In genomic region chr14:56119221-56119967, GRCh38 we compare ENCODE assay signal across 8 cellular contexts. TPM values are rescaled to one million over a fixed set of nuclear protein-coding genes. Genes with fewer than 3 reads are reported as not detected.
DNase-seq lines count a peak whose midpoint lies in the region; ATAC-seq and TF ChIP-seq lines count a peak whose summit lies in the region.

No MANE protein-coding gene starts in this region.

- H3K4me1 Mint-ChIP-seq in stimulated activated naive B cell treated with anti-CD40 and anti-IgM and Interleukin-4, amounts not matched to agents 10 μg/mL and 1 μg/mL and 100 μg/mL, for 72 hours, result peaks cover 27 to 35% of the 10 kb centered on the region in 2 donors

- H3K4me1 ChIP-seq in ACC112 (ENCODE audit: control insufficient read depth, insufficient read depth, low read length, unreplicated experiment), result peaks cover 9% of the 10 kb centered on the region
- H3K4me1 ChIP-seq in right lobe of liver, result peaks cover 0 to 11% (median 2%) of the 10 kb centered on the region in 4 donors

- H3K27me3 Mint-ChIP-seq in stimulated activated naive B cell treated with anti-CD40 and anti-IgM and Interleukin-4, amounts not matched to agents 10 μg/mL and 1 μg/mL and 100 μg/mL, for 72 hours, result no peaks in the 10 kb centered on the region

- H3K9me3 ChIP-seq in MG63, result no peaks in the 10 kb centered on the region
- H3K9me3 ChIP-seq in right lobe of liver, result no peaks in the 10 kb centered on the region

- no peaks in the 10 kb centered on the region for H3K79me2 ChIP-seq in ACC112 (ENCODE audit: control insufficient read depth, insufficient read depth, low read length, unreplicated experiment)

- no peak for TF ChIP-seq POLR2A in right lobe of liver (IDR thresholded peaks at IDR 0.05)

- peak; percentile 36 for DNase-seq in MG63
- DNase-seq in activated CD4-positive, CD25-positive, alpha-beta regulatory T cell treated with anti-CD3 and anti-CD28 coated beads, Interleukin-2, amount 50 U/mL, for 72 hours, result peak; percentile 46
- DNase-seq in dorsolateral prefrontal cortex, result peak in 6 of 10 donors; percentile 21 to 62 (median 38)
- DNase-seq in right lobe of liver, result peak in 2 of 3 donors; percentile 68 to 72
- DNase-seq in stimulated activated naive B cell treated with anti-CD40 and anti-IgM and Interleukin-4, amounts not matched to agents 10 μg/mL and 1 μg/mL and 100 μg/mL, for 72 hours, result peak; percentile 29
- no peak for DNase-seq in DMS114 treated with DMSO at 0.1 percent for 48 hours (lab: John Stamatoyannopoulos, UW; ENCODE audit: unreplicated experiment)

- intact Hi-C loops in dorsolateral prefrontal cortex (cut with DNase I), result loop anchor here (2.0 to 10.0 kb wide), 6 partner anchors 65 to 245 kb away; no protein-coding TSS in a partner anchor
- intact Hi-C loops in right lobe of liver (cut with DNase I), result no loop called here

- H2AFZ ChIP-seq in ACC112 (ENCODE audit: low read length, unreplicated experiment), result peak overlapping the region; percentile 85

- peaks cover 5% of the 10 kb centered on the region; the same call in 1 of the 2 replicates for H3K27me3 ChIP-seq in ACC112 (ENCODE audit: insufficient read depth, low read length)
- H3K27me3 ChIP-seq in MG63, result no peaks in the 10 kb centered on the region
- H3K27me3 ChIP-seq in dorsolateral prefrontal cortex, result no peaks in the 10 kb centered on the region
- no peaks in the 10 kb centered on the region for H3K27me3 ChIP-seq in right lobe of liver

- peak in 8 of 56 donors; percentile 4 to 20 (median 14) for TF ChIP-seq CTCF in dorsolateral prefrontal cortex (IDR thresholded peaks at IDR 0.05 in 54 of 56, conservative IDR thresholded peaks at IDR 0.05 in 2 of 56; ENCODE audit: low read depth in 1 of 56, partially characterized antibody in 56 of 56)
- TF ChIP-seq CTCF in right lobe of liver (IDR thresholded peaks at IDR 0.05), result no peak

- H3K27ac Mint-ChIP-seq in stimulated activated naive B cell treated with anti-CD40 and anti-IgM and Interleukin-4, amounts not matched to agents 10 μg/mL and 1 μg/mL and 100 μg/mL, for 72 hours, result peak overlapping the region; percentile 57

- ATAC-seq in GM18867 (IDR thresholded peaks at IDR 0.05; ENCODE audit: unreplicated experiment) (peak; percentile 31), right lobe of liver (peak; percentile 58 to 69 (median 64))
- peak; percentile 31 to 36 for ATAC-seq in stimulated activated naive B cell treated with anti-CD40 and anti-IgM and Interleukin-4, amounts not matched to agents 10 μg/mL and 1 μg/mL and 100 μg/mL, for 72 hours (replicated peaks)

- 4% methylated on average over 29 of the region's 49 CpGs for WGBS in right lobe of liver (ENCODE audit: insufficient coverage, low coverage, low lambda C conversion rate, missing lambda C conversion rate)

- H3K4me3 Mint-ChIP-seq in stimulated activated naive B cell treated with anti-CD40 and anti-IgM and Interleukin-4, amounts not matched to agents 10 μg/mL and 1 μg/mL and 100 μg/mL, for 72 hours, result peak overlapping the region; percentile 80 to 84

- peak overlapping the region; percentile 81 for H3K4me3 ChIP-seq in ACC112 (ENCODE audit: low read depth, low read length)
- H3K4me3 ChIP-seq in MG63, result peak overlapping the region; percentile 46
- H3K4me3 ChIP-seq in dorsolateral prefrontal cortex, result peak overlapping the region; percentile 49 to 95 (median 81)
- peak overlapping the region; percentile 77 to 78 (median 78) for H3K4me3 ChIP-seq in right lobe of liver

- no peak overlapping the region for H3K27ac ChIP-seq in ACC112 (ENCODE audit: low read depth, low read length)
- peak overlapping the region in 58 of 59 donors; percentile 19 to 96 (median 88) for H3K27ac ChIP-seq in dorsolateral prefrontal cortex
- H3K27ac ChIP-seq in right lobe of liver, result peak overlapping the region; percentile 85 to 86 (median 85)

- H3K36me3 Mint-ChIP-seq in stimulated activated naive B cell treated with anti-CD40 and anti-IgM and Interleukin-4, amounts not matched to agents 10 μg/mL and 1 μg/mL and 100 μg/mL, for 72 hours, result no peaks in the 10 kb centered on the region

- no peaks in the 10 kb centered on the region for H3K9me3 Mint-ChIP-seq in stimulated activated naive B cell treated with anti-CD40 and anti-IgM and Interleukin-4, amounts not matched to agents 10 μg/mL and 1 μg/mL and 100 μg/mL, for 72 hours

- H3K36me3 ChIP-seq in ACC112 (ENCODE audit: insufficient read depth, low read length) (no peaks in the 10 kb centered on the region), MG63 (no peaks in the 10 kb centered on the region), right lobe of liver (no peaks in the 10 kb centered on the region)

RNA-seq across cellular contexts. Expression of gene PELI2, which starts 1.2 kb away (rescaled TPM):
- 0.69 and 0.72 TPM in 2 replicates for total RNA-seq in MG63 (2014; rRNA removed; shearing (Covaris generic); ENCODE audit: low replicate concordance)
- total RNA-seq in dorsolateral prefrontal cortex (10 to 100 TPM in 110 of 120 experiments, 1 to 10 TPM in 10; 5.2 to 31.3 (median 14.5) TPM), right lobe of liver (1 to 10 TPM; 1.1 to 3.2 (median 1.9) TPM)

Comparison
In these comparisons a context has a peak if more than half of its experiments do, and no peak if none do; other contexts are left out.
1. intact Hi-C loops: an anchor here in dorsolateral prefrontal cortex (2.0 to 10.0 kb wide); none called in right lobe of liver.